In the genomic region with DNA sequence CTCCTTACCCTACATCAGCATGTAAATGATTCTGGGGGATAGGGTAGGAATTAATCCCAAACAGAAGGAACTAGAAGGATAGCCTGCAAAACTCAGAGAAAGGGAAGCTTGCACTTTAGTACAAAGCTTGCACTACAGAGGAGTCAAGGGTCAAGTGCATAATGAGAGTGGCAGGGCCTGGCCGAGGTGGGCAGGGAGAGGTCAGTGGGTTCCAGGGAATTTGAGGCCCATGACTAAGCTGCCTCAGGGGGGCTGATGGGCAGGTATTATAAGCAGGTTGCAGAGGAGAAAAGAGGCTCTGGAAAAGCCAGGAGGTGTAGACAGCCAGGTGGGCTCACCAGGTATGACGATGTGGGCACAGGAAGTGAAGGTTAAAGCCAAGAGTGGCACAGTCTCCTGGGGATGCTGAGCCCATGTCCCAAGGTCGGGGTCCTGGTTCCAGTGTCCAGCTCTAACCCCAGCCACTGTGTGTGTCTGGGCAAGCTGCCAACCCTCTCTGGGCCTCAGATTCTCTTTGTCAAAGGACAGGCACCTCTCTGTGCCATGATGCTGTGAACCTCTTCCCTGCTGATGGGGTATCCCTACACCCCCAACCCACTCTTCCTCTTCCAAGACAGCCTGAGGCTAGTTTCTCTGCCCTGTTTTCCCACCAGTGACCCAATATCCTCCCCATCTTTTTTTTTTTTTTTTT, we compare ENCODE assay signal across 1 cellular context.
TF ChIP-seq lines count a peak whose summit lies in the region.

No MANE protein-coding gene starts in this region.

TF ChIP-seq in IMR-90, 13 proteins besides CTCF, POLR2A, EP300 and RAD21 (continued from another document):
- TF ChIP-seq NFE2L2 (IDR thresholded peaks at IDR 0.05; ENCODE audit: low read depth, low read length) (no peak), BHLHE40 (IDR thresholded peaks at IDR 0.05; ENCODE audit: low read depth, low read length) (no peak), FOS (IDR thresholded peaks at IDR 0.05; ENCODE audit: low read depth, low read length) (no peak), MAFK (IDR thresholded peaks at IDR 0.05; ENCODE audit: low read depth, low read length) (no peak), MXI1 (IDR thresholded peaks at IDR 0.05; ENCODE audit: borderline replicate concordance, low read depth, low read length) (no peak), CEBPB (IDR thresholded peaks at IDR 0.05; ENCODE audit: low read depth, low read length) (no peak), SMC3 (IDR thresholded peaks at IDR 0.05; ENCODE audit: low read depth, low read length) (no peak), MAZ (IDR thresholded peaks at IDR 0.05; ENCODE audit: borderline replicate concordance, low read depth, low read length) (no peak), CHD1 (IDR thresholded peaks at IDR 0.05; ENCODE audit: low read depth, low read length) (no peak)
- TF ChIP-seq, protein P1, sequence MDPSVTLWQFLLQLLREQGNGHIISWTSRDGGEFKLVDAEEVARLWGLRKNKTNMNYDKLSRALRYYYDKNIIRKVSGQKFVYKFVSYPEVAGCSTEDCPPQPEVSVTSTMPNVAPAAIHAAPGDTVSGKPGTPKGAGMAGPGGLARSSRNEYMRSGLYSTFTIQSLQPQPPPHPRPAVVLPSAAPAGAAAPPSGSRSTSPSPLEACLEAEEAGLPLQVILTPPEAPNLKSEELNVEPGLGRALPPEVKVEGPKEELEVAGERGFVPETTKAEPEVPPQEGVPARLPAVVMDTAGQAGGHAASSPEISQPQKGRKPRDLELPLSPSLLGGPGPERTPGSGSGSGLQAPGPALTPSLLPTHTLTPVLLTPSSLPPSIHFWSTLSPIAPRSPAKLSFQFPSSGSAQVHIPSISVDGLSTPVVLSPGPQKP (IDR thresholded peaks at IDR 0.05; ENCODE audit: borderline replicate concordance, low read depth, low read length), result no peak
